In the genomic region with DNA sequence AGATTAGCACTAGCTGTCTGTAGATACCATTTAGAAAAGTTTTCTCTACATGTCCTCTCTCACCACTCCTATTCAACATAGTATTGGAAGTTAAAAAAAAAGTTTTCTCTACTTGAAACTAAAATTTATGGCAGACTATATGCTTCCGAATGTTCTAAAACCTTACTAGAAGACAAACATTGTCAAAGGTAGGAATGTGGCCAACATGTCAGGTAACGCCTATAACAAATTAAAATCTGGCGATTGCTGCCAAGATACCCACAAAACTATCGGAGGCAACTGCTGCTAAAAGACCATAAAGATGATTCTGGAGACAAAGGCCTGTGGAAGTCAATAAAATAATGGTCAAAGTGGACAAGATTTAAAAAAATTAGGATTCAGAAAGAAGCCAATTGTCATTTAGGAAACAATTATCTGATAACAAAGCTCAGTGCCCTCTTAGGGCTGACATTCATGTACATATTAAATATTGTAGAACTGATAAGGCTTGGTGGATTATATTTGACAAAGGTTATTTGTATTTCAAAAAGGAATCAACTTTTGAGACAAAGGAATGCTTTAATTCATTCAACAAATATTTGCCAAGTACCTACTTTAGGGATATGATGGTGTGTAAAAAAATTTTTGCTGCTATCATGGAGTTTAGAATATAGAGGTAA, we compare ENCODE assay signal across 4 cellular contexts. TPM values are rescaled to one million over a fixed set of nuclear protein-coding genes. Genes with fewer than 3 reads are reported as not detected.
"Had no signal": no experiment of that assay in that cellular context is flagged by ENCODE, and none has a peak within 500 bp of the region (broad histone marks: within the 10 kb centered on the region; RNA-seq: fewer than 3 reads in every experiment).

No MANE protein-coding gene starts in this region.

- ATAC-seq: GM12878 had no signal

- DNase-seq: GDM1, GF-D8 had no signal

- H3K4me3 ChIP-seq: GM12878 had no signal

RNA-seq across cellular contexts. Expression of a gene that starts 53.1 kb away (rescaled TPM):
- total RNA-seq: G401 had no signal
